Comparison of ENCODE assay signal across 2 cellular contexts in the genomic region with DNA sequence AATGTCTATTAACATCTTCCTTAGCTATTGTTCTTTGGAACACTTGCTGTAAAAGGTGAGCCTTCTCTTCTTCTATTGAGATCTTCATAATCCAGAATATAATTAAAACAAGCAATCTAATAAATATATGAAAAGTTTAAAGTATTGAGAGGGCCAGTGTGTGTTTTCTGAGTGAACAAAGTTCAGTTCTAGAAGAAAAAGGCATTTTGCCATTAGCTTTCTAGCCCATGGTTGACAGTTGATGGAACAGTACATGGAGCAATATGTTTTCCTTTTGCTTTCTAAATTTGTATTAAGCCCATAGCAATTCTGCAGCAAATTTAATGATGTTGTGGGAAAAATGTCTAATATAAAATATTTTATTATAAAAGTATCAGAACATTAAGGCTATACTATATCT.
TF ChIP-seq lines count a peak whose summit lies in the region.

No MANE protein-coding gene starts in this region.

TF ChIP-seq in liver, 16 proteins besides CTCF, POLR2A, EP300 and RAD21 (continued from another document):
- TF ChIP-seq, protein P1, sequence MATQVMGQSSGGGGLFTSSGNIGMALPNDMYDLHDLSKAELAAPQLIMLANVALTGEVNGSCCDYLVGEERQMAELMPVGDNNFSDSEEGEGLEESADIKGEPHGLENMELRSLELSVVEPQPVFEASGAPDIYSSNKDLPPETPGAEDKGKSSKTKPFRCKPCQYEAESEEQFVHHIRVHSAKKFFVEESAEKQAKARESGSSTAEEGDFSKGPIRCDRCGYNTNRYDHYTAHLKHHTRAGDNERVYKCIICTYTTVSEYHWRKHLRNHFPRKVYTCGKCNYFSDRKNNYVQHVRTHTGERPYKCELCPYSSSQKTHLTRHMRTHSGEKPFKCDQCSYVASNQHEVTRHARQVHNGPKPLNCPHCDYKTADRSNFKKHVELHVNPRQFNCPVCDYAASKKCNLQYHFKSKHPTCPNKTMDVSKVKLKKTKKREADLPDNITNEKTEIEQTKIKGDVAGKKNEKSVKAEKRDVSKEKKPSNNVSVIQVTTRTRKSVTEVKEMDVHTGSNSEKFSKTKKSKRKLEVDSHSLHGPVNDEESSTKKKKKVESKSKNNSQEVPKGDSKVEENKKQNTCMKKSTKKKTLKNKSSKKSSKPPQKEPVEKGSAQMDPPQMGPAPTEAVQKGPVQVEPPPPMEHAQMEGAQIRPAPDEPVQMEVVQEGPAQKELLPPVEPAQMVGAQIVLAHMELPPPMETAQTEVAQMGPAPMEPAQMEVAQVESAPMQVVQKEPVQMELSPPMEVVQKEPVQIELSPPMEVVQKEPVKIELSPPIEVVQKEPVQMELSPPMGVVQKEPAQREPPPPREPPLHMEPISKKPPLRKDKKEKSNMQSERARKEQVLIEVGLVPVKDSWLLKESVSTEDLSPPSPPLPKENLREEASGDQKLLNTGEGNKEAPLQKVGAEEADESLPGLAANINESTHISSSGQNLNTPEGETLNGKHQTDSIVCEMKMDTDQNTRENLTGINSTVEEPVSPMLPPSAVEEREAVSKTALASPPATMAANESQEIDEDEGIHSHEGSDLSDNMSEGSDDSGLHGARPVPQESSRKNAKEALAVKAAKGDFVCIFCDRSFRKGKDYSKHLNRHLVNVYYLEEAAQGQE (IDR thresholded peaks at IDR 0.05) = no peak
- TF ChIP-seq HNF4A (conservative IDR thresholded peaks at IDR 0.05) = peak; percentile 56 to 66
- TF ChIP-seq HNF4G (IDR thresholded peaks at IDR 0.05) = no peak
- TF ChIP-seq YY1 (IDR thresholded peaks at IDR 0.05) = no peak

TF ChIP-seq in HepG2, 621 proteins besides CTCF, POLR2A, EP300 and RAD21 (continued from another document):
- TF ChIP-seq, protein P2, sequence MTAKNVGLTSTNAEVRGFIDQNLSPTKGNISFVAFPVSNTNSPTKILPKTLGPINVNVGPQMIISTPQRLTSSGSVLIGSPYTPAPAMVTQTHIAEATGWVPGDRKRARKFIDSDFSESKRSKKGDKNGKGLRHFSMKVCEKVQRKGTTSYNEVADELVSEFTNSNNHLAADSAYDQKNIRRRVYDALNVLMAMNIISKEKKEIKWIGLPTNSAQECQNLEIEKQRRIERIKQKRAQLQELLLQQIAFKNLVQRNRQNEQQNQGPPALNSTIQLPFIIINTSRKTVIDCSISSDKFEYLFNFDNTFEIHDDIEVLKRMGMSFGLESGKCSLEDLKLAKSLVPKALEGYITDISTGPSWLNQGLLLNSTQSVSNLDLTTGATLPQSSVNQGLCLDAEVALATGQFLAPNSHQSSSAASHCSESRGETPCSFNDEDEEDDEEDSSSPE (CRISPR knock-in tag; IDR thresholded peaks at IDR 0.05) = no peak
- TF ChIP-seq REPIN1 (CRISPR knock-in tag; IDR thresholded peaks at IDR 0.05; ENCODE audit: borderline replicate concordance, low read depth) (no peak), NCOA2 (CRISPR knock-in tag; IDR thresholded peaks at IDR 0.05) (no peak), ZNF367 (CRISPR knock-in tag; IDR thresholded peaks at IDR 0.05; ENCODE audit: borderline replicate concordance) (no peak), CBX2 (IDR thresholded peaks at IDR 0.05; ENCODE audit: low read depth, low read length) (no peak), CBX2 (CRISPR knock-in tag; IDR thresholded peaks at IDR 0.05; ENCODE audit: low read depth) (no peak), REXO4 (CRISPR knock-in tag; IDR thresholded peaks at IDR 0.05; ENCODE audit: borderline replicate concordance) (no peak), FIP1L1 (IDR thresholded peaks at IDR 0.05; ENCODE audit: borderline replicate concordance, insufficient read depth, low read depth, low read length) (no peak)
- TF ChIP-seq, protein P3, sequence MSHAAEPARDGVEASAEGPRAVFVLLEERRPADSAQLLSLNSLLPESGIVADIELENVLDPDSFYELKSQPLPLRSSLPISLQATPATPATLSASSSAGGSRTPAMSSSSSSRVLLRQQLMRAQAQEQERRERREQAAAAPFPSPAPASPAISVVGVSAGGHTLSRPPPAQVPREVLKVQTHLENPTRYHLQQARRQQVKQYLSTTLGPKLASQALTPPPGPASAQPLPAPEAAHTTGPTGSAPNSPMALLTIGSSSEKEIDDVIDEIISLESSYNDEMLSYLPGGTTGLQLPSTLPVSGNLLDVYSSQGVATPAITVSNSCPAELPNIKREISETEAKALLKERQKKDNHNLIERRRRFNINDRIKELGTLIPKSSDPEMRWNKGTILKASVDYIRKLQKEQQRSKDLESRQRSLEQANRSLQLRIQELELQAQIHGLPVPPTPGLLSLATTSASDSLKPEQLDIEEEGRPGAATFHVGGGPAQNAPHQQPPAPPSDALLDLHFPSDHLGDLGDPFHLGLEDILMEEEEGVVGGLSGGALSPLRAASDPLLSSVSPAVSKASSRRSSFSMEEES (CRISPR knock-in tag; IDR thresholded peaks at IDR 0.05) = no peak
